Comparison of ENCODE assay signal across 21 cellular contexts in genomic region chr6:45881705-45882435, GRCh38.
"Had no signal": no experiment of that assay in that cellular context is flagged by ENCODE, and none has a peak within 500 bp of the region (broad histone marks: within the 10 kb centered on the region; RNA-seq: fewer than 3 reads in every experiment).

No MANE protein-coding gene starts in this region.

- H3K36me3 ChIP-seq: ascending aorta, gastrocnemius medialis, left lung, neural progenitor cell, prostate gland, tibial nerve had no signal

- H3K4me3 ChIP-seq: ascending aorta, gastrocnemius medialis, left lung, neural progenitor cell, prostate gland, skin epidermis, tibial nerve had no signal

- ATAC-seq: activated CD4-positive, CD25-positive, alpha-beta regulatory T cell treated with anti-CD3 and anti-CD28 coated beads, Interleukin-2, amount 50 U/mL, for 24 hours; activated T-cell treated with anti-CD3 and anti-CD28 coated beads, Interleukin-2, amount 50 U/mL, for 4 hours; gastrocnemius medialis; left lung; right cardiac atrium; stimulated activated naive CD8-positive, alpha-beta T cell treated with anti-CD3 and anti-CD28 coated beads, Interleukin-15, Interleukin-2, amounts not matched to agents 100 U/mL and 50 U/mL, for 24 hours; T-cell had no signal

- H3K27ac ChIP-seq: ascending aorta, gastrocnemius medialis, left lung, neural progenitor cell, prostate gland, tibial nerve had no signal

- DNase-seq: activated CD4-positive, alpha-beta T cell treated with anti-CD3 and anti-CD28 coated beads, Interleukin-2, amount 10 ng/mL, durations not matched to agents 7 days and 5 days; activated CD8-positive, alpha-beta memory T cell treated with anti-CD3 and anti-CD28 coated beads, Interleukin-2, amount 50 U/mL, for 4 hours; activated effector memory CD4-positive, alpha-beta T cell treated with Interleukin-2 at 50 U/mL for 16 hours; activated naive CD4-positive, alpha-beta T cell treated with anti-CD3 and anti-CD28 coated beads, Interleukin-2, amount 50 U/mL, for 16 hours; activated T-cell treated with anti-CD3 and anti-CD28 coated beads, Interleukin-2, amount 50 U/mL, for 4 hours; dermis blood vessel endothelial cell; effector memory CD4-positive, alpha-beta T cell; gastrocnemius medialis; head of caudate nucleus; kidney; left lung; naive B cell; right cardiac atrium; stimulated activated naive CD8-positive, alpha-beta T cell treated with anti-CD3 and anti-CD28 coated beads, Interleukin-15, Interleukin-2, amounts not matched to agents 100 U/mL and 50 U/mL, for 24 hours; T-cell had no signal

- H2AFZ ChIP-seq: neural progenitor cell had no signal

- H3K27ac Mint-ChIP-seq: activated CD4-positive, alpha-beta T cell treated with anti-CD3 and anti-CD28 coated beads, Interleukin-2, amount 10 ng/mL, durations not matched to agents 7 days and 5 days; naive B cell; neural progenitor cell; T-cell had no signal

- H3K36me3 Mint-ChIP-seq: naive B cell, neural progenitor cell, T-cell had no signal

- H3K9me3 Mint-ChIP-seq: activated T-cell treated with anti-CD3 and anti-CD28 coated beads, Interleukin-2, amount 50 U/mL, for 4 hours; neural progenitor cell had no signal

- H3K4me3 Mint-ChIP-seq: activated CD4-positive, alpha-beta T cell treated with anti-CD3 and anti-CD28 coated beads, Interleukin-2, amount 10 ng/mL, durations not matched to agents 7 days and 5 days; activated T-cell treated with anti-CD3 and anti-CD28 coated beads, Interleukin-2, amount 50 U/mL, for 4 hours; naive B cell; neural progenitor cell; T-cell had no signal

- H3K9me3 ChIP-seq: ascending aorta, gastrocnemius medialis, left lung, prostate gland, tibial nerve had no signal

- H3K27me3 Mint-ChIP-seq: activated CD4-positive, alpha-beta T cell treated with anti-CD3 and anti-CD28 coated beads, Interleukin-2, amount 10 ng/mL, durations not matched to agents 7 days and 5 days had no signal

- H3K27me3 ChIP-seq: ascending aorta, gastrocnemius medialis, left lung, neural progenitor cell, tibial nerve had no signal

- H3K9ac ChIP-seq: neural progenitor cell had no signal

- H3K4me1 ChIP-seq: ascending aorta, gastrocnemius medialis, left lung, prostate gland had no signal

- H3K4me1 Mint-ChIP-seq: activated CD4-positive, alpha-beta T cell treated with anti-CD3 and anti-CD28 coated beads, Interleukin-2, amount 10 ng/mL, durations not matched to agents 7 days and 5 days; naive B cell; T-cell had no signal

- H3K4me2 ChIP-seq: neural progenitor cell had no signal
